In the genomic region with DNA sequence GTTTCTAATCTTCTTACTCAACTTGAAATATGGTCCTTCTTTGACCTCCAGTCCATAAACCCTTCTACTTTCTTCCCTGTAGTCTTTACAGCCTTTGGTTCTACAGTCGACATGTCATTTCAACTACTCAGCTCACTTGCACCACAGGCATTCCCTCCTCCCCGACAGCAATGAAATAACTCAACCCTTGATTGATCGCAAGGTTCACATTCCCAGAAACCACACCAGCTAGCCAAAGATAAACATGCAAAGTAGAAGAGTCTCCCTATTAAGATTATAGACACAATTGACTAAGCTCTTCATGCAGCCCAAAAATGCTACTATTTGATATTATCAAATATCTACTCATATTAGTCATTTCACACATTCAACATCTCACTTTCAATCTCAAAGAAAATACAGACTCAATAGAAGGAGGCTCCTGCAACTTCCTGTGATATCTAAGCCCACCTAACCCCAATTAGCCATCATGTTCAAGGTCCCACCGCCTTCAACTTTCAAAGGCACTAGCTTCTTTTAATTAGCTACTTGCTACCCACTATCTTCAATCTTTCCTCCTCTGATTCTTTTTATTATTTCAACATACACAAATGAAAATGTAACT, we compare ENCODE assay signal across 1 cellular context.
TF ChIP-seq lines count a peak whose summit lies in the region.

No MANE protein-coding gene starts in this region.

TF ChIP-seq in IMR-90, 13 proteins besides CTCF, POLR2A, EP300 and RAD21 (continued from another document):
- TF ChIP-seq RCOR1 (IDR thresholded peaks at IDR 0.05; ENCODE audit: insufficient replicate concordance, low read length): peak; percentile 18
- no peak for TF ChIP-seq RFX5 (IDR thresholded peaks at IDR 0.05; ENCODE audit: low read depth, low read length)
